Comparison of ENCODE assay signal across 8 cellular contexts in genomic region chr16:2682209-2683021, GRCh38. TPM values are rescaled to one million over a fixed set of nuclear protein-coding genes. Genes with fewer than 3 reads are reported as not detected.
DNase-seq lines count a peak whose midpoint lies in the region; ATAC-seq and TF ChIP-seq lines count a peak whose summit lies in the region.

Gene KCTD5, plus strand, starts transcription at chr16:2682523. Its CDS starts 26 bp downstream, at chr16:2682549.

- peaks cover 33% of the 10 kb centered on the region for H3K4me1 ChIP-seq in DND-41 (ENCODE audit: insufficient read depth, low read length)

- H3K4me3 Mint-ChIP-seq in natural killer cell: peak within 1 kb of the TSS; percentile 97

- H3K36me3 ChIP-seq in DND-41 (ENCODE audit: insufficient read depth, low read length): peaks cover 2% of the 10 kb centered on the region

- ATAC-seq in DND-41 (ENCODE audit: insufficient read depth, low read depth): peak; percentile 93
- ATAC-seq in natural killer cell: peak; percentile 92 to 97 (median 94)

- TF ChIP-seq POLR2A in Raji (IDR thresholded peaks at IDR 0.05; ENCODE audit: insufficient read depth, low read depth, low read length): peak; percentile 99

- peaks cover 15 to 17% of the 10 kb centered on the region in 2 donors for H3K4me1 Mint-ChIP-seq in natural killer cell

- H3K9me3 Mint-ChIP-seq in natural killer cell: no peaks in the 10 kb centered on the region

- H3K4me2 ChIP-seq in DND-41 (ENCODE audit: insufficient read depth, low read length): peak within 1 kb of the TSS; percentile 72

- peak within 1 kb of the TSS; percentile 96 for H2AFZ ChIP-seq in DND-41 (ENCODE audit: low read depth, low read length)

- TF ChIP-seq CTCF in DND-41 (IDR thresholded peaks at IDR 0.05; ENCODE audit: borderline replicate concordance, extremely low read depth, low read length, poor library complexity, severe bottlenecking): no peak
- no peak for TF ChIP-seq CTCF in natural killer cell (IDR thresholded peaks at IDR 0.05)

- H3K27me3 Mint-ChIP-seq in natural killer cell (ENCODE audit: low read depth in 2 of 2): no peaks in the 10 kb centered on the region

- DNase-seq in DND-41 (peak; percentile 97), GOT3 (lab: John Stamatoyannopoulos, UW) (peak; percentile 86), M059J (ENCODE audit: low read depth) (peak; percentile 92), fibroblast of peridontal ligament (ENCODE audit: extremely low read depth) (peak; percentile 96), natural killer cell (peak; percentile 94)
- peak; percentile 96 for DNase-seq in activated T-helper 9 cell treated with anti-CD3 and anti-CD28 coated beads, Interleukin-2, amount 50 U/mL, for 16 hours (ENCODE audit: low read depth)
- peak; percentile 88 to 94 (median 92) for DNase-seq in stimulated activated naive CD4-positive, alpha-beta T cell (lab: John Stamatoyannopoulos, UW)

- no peaks in the 10 kb centered on the region for H3K27me3 ChIP-seq in DND-41 (ENCODE audit: insufficient read depth, low read length, poor library complexity)

- H3K27ac ChIP-seq in DND-41 (ENCODE audit: low read length): peak within 1 kb of the TSS; percentile 95

- H3K27ac Mint-ChIP-seq in natural killer cell: peak within 1 kb of the TSS; percentile 96

- intact Hi-C loops in natural killer cell (cut with micrococcal nuclease): loop anchor here (5.0 kb wide), 1 partner anchor 40 kb away; the partner anchor contains the start of gene PRSS27

- H3K9ac ChIP-seq in DND-41 (ENCODE audit: low read depth, low read length): peak within 1 kb of the TSS; percentile 94

- H3K4me3 ChIP-seq in DND-41 (ENCODE audit: low read depth in 1 of 2, low read length in 2 of 2): peak within 1 kb of the TSS; percentile 94 to 100

- H3K9me3 ChIP-seq in DND-41 (ENCODE audit: insufficient read depth, low read length, severe bottlenecking): no peaks in the 10 kb centered on the region

- H3K79me2 ChIP-seq in DND-41 (ENCODE audit: insufficient read depth, low read length): peaks cover 48% of the 10 kb centered on the region

- no peaks in the 10 kb centered on the region for H3K36me3 Mint-ChIP-seq in natural killer cell

- H4K20me1 ChIP-seq in DND-41 (ENCODE audit: insufficient read depth, low read length): peaks cover 8% of the 10 kb centered on the region

RNA-seq across cellular contexts. Expression of gene KCTD5, which starts in this region (rescaled TPM):
- 56.3 and 83.9 TPM in 2 replicates for total RNA-seq in M059J (2014; rRNA removed; shearing (Covaris generic))
- total RNA-seq in natural killer cell: 10 to 100 TPM; 34.2 to 37.9 (median 36.5) TPM

Comparison
In these comparisons a context has a peak if more than half of its experiments do, and no peak if none do; other contexts are left out.
1. Peak in every context shown above with its lines: DNase-seq, ATAC-seq, H3K4me3 ChIP-seq and H3K27ac ChIP-seq.